ENCODE assay signal across 25 cellular contexts in genomic region chr19:48658483-48658882, GRCh38. TPM values are rescaled to one million over a fixed set of nuclear protein-coding genes. Genes with fewer than 3 reads are reported as not detected.
"Had no signal": no experiment of that assay in that cellular context is flagged by ENCODE, and none has a peak within 500 bp of the region (broad histone marks: within the 10 kb centered on the region; RNA-seq: fewer than 3 reads in every experiment).

No MANE protein-coding gene starts in this region.

- H3K9ac ChIP-seq: KMS-11 had no signal

- ATAC-seq: HepG2, Panc1, PC-3, Right ventricle myocardium inferior had no signal

- H3K4me3 ChIP-seq: SJSA1, SK-N-MC had no signal

- FAIRE-seq: HepG2 had no signal

- H3K4me2 ChIP-seq: KMS-11 had no signal

- H3K9me3 ChIP-seq: SJSA1 had no signal

- H3K36me3 ChIP-seq: SJSA1 had no signal

- H3K27ac ChIP-seq: KMS-11, SJSA1, SK-N-MC had no signal

- DNase-seq: IMR-90, Kasumi-1, MM.1S, NCI-H1092 treated with DMSO at 0.1 percent for 48 hours, NCI-H1436, NCI-H187, NCI-H2029, NCI-H2081 treated with DMSO at 0.1 percent for 48 hours, NCI-H2171, NCI-H226, NCI-H446, NCI-H510A, NCI-H524 treated with DMSO at 0.1 percent for 48 hours, NCI-H69, NCI-H774, PC-3, SIG-M5 had no signal

- H3K27me3 ChIP-seq: SJSA1 had no signal

RNA-seq across cellular contexts. Expression of gene CA11, which starts 12.5 kb away (rescaled TPM):
- total RNA-seq: SJSA1 had no signal

RNA-seq across cellular contexts. Expression of gene NTN5, which starts 14.3 kb away (rescaled TPM):
- total RNA-seq: HepG2, HT1080, IMR-90, SJSA1 had no signal

RNA-seq across cellular contexts. Expression of gene FUT2, which starts 37.3 kb away (rescaled TPM):
- total RNA-seq: HT1080, IMR-90, M059J, Right ventricle myocardium inferior, SJSA1 had no signal
- polyA plus RNA-seq: HepG2, IMR-90 had no signal
